ENCODE assay signal across 13 cellular contexts in genomic region chr12:4911316-4911994, GRCh38. TPM values are rescaled to one million over a fixed set of nuclear protein-coding genes. Genes with fewer than 3 reads are reported as not detected.
DNase-seq lines count a peak whose midpoint lies in the region; ATAC-seq lines count a peak whose summit lies in the region.
"Had no signal": no experiment of that assay in that cellular context is flagged by ENCODE, and none has a peak within 500 bp of the region (broad histone marks: within the 10 kb centered on the region; RNA-seq: fewer than 3 reads in every experiment).

No MANE protein-coding gene starts in this region.

- no peak overlapping the region for H3K27ac ChIP-seq in iPS-20b (ENCODE audit: low read length)
- H3K27ac ChIP-seq: VCaP had no signal

- no peak overlapping the region for H3K9ac ChIP-seq in iPS-20b (ENCODE audit: low read depth, low read length)

- H3K36me3 ChIP-seq in iPS-20b (ENCODE audit: insufficient read depth, low read depth, low read length): no peaks in the 10 kb centered on the region
- H3K36me3 ChIP-seq: BE2C had no signal

- peak in 1 of 2 donors; percentile 6 for DNase-seq in activated T-cell treated with anti-CD3 and anti-CD28 coated beads, Interleukin-2, amount 50 U/mL, for 72 hours
- DNase-seq in activated T-cell treated with anti-CD3 and anti-CD28 coated beads, Interleukin-2, amount 50 U/mL, for 48 hours: no peak
- no peak for DNase-seq in T-helper 17 cell
- peak; percentile 10 to 14 for DNase-seq in stimulated activated naive CD8-positive, alpha-beta T cell treated with anti-CD3 and anti-CD28 coated beads, Interleukin-15, amount 100 ng/mL, for 72 hours
- no peak for DNase-seq in nucleus accumbens (lab: John Stamatoyannopoulos, UW)
- no peak for DNase-seq in COLO668 (lab: John Stamatoyannopoulos, UW; ENCODE audit: unreplicated experiment)
- DNase-seq: BE2C, midbrain, NCI-H226 had no signal

- H3K27ac Mint-ChIP-seq in activated T-cell treated with anti-CD3 and anti-CD28 coated beads, Interleukin-2, amount 50 U/mL, for 72 hours: no peak overlapping the region
- no peak overlapping the region for H3K27ac Mint-ChIP-seq in T-helper 17 cell
- no peak overlapping the region for H3K27ac Mint-ChIP-seq in stimulated activated naive CD8-positive, alpha-beta T cell treated with anti-CD3 and anti-CD28 coated beads, Interleukin-15, amount 100 ng/mL, for 72 hours

- peak overlapping the region; percentile 50 to 72 for H3K4me3 Mint-ChIP-seq in activated T-cell treated with anti-CD3 and anti-CD28 coated beads, Interleukin-2, amount 50 U/mL, for 72 hours
- peak overlapping the region; percentile 69 for H3K4me3 Mint-ChIP-seq in T-helper 17 cell
- peak overlapping the region; percentile 49 to 53 for H3K4me3 Mint-ChIP-seq in stimulated activated naive CD8-positive, alpha-beta T cell treated with anti-CD3 and anti-CD28 coated beads, Interleukin-15, amount 100 ng/mL, for 72 hours

- no peaks in the 10 kb centered on the region; the same call in 1 of the 2 replicates for H3K4me1 ChIP-seq in iPS-20b (ENCODE audit: insufficient read depth, low read length)
- H3K4me1 ChIP-seq: BE2C had no signal

- H3K4me3 ChIP-seq in iPS-20b (ENCODE audit: low read length): peak overlapping the region; percentile 76; the same call in 1 of the 2 replicates

- H3K27me3 Mint-ChIP-seq in activated T-cell treated with anti-CD3 and anti-CD28 coated beads, Interleukin-2, amount 50 U/mL, for 72 hours (ENCODE audit: low read depth): peaks cover 40% of the 10 kb centered on the region
- H3K27me3 Mint-ChIP-seq in T-helper 17 cell: peaks cover 39% of the 10 kb centered on the region
- H3K27me3 Mint-ChIP-seq in stimulated activated naive CD8-positive, alpha-beta T cell treated with anti-CD3 and anti-CD28 coated beads, Interleukin-15, amount 100 ng/mL, for 72 hours: peaks cover 20% of the 10 kb centered on the region

- ATAC-seq in activated T-cell treated with anti-CD3 and anti-CD28 coated beads, Interleukin-2, amount 50 U/mL, for 72 hours (replicated peaks in 1 of 2): peak in 1 of 2 donors; percentile 4
- ATAC-seq in T-helper 17 cell (no peak), HG03342 (IDR thresholded peaks at IDR 0.05; ENCODE audit: unreplicated experiment) (no peak)
- ATAC-seq in stimulated activated naive CD8-positive, alpha-beta T cell treated with anti-CD3 and anti-CD28 coated beads, Interleukin-15, amount 100 ng/mL, for 72 hours: peak; percentile 19

- peaks cover 16% of the 10 kb centered on the region for H3K4me1 Mint-ChIP-seq in activated T-cell treated with anti-CD3 and anti-CD28 coated beads, Interleukin-2, amount 50 U/mL, for 72 hours (ENCODE audit: low read depth)
- H3K4me1 Mint-ChIP-seq in T-helper 17 cell: peaks cover 16% of the 10 kb centered on the region
- peaks cover 30% of the 10 kb centered on the region for H3K4me1 Mint-ChIP-seq in stimulated activated naive CD8-positive, alpha-beta T cell treated with anti-CD3 and anti-CD28 coated beads, Interleukin-15, amount 100 ng/mL, for 72 hours

- peaks cover 3 to 6% of the 10 kb centered on the region in 2 donors for H3K36me3 Mint-ChIP-seq in activated T-cell treated with anti-CD3 and anti-CD28 coated beads, Interleukin-2, amount 50 U/mL, for 72 hours (ENCODE audit: insufficient read depth in 2 of 2)
- H3K36me3 Mint-ChIP-seq in T-helper 17 cell (ENCODE audit: low read depth): peaks cover 11% of the 10 kb centered on the region

- H3K27me3 ChIP-seq in iPS-20b (ENCODE audit: insufficient read depth, low read length): peaks cover 100% of the 10 kb centered on the region

- no peaks in the 10 kb centered on the region for H3K9me3 Mint-ChIP-seq in activated T-cell treated with anti-CD3 and anti-CD28 coated beads, Interleukin-2, amount 50 U/mL, for 72 hours
- no peaks in the 10 kb centered on the region for H3K9me3 Mint-ChIP-seq in stimulated activated naive CD8-positive, alpha-beta T cell treated with anti-CD3 and anti-CD28 coated beads, Interleukin-15, amount 100 ng/mL, for 72 hours

- H3K9me3 ChIP-seq in T-helper 17 cell (ENCODE audit: control insufficient read depth, low read length, poor library complexity, severe bottlenecking): peaks cover 4% of the 10 kb centered on the region
- no peaks in the 10 kb centered on the region for H3K9me3 ChIP-seq in iPS-20b (ENCODE audit: insufficient read depth, low read depth, low read length)
- H3K9me3 ChIP-seq: BE2C had no signal

RNA-seq across cellular contexts. Expression of gene KCNA1, which starts 1.8 kb away (rescaled TPM):
- under 1 TPM; 0.05 to 0.07 TPM for total RNA-seq in activated T-cell treated with anti-CD3 and anti-CD28 coated beads, Interleukin-2, amount 50 U/mL, for 72 hours
- total RNA-seq in T-helper 17 cell: not detected
- total RNA-seq: endothelial cell of umbilical vein had no signal

Comparison
In these comparisons a context has a peak if more than half of its experiments do, and no peak if none do; other contexts are left out.
1. DNase-seq: peak in stimulated activated naive CD8-positive, alpha-beta T cell treated with anti-CD3 and anti-CD28 coated beads, Interleukin-15, amount 100 ng/mL, for 72 hours (2 of 2); none in activated T-cell treated with anti-CD3 and anti-CD28 coated beads, Interleukin-2, amount 50 U/mL, for 48 hours (0 of 2), T-helper 17 cell (0 of 3), nucleus accumbens (0 of 56) and COLO668 (single experiment).
2. Peak in every context shown above with its lines, with median percentiles within 50 percentile points of each other: H3K4me3 Mint-ChIP-seq.